In the genomic region with DNA sequence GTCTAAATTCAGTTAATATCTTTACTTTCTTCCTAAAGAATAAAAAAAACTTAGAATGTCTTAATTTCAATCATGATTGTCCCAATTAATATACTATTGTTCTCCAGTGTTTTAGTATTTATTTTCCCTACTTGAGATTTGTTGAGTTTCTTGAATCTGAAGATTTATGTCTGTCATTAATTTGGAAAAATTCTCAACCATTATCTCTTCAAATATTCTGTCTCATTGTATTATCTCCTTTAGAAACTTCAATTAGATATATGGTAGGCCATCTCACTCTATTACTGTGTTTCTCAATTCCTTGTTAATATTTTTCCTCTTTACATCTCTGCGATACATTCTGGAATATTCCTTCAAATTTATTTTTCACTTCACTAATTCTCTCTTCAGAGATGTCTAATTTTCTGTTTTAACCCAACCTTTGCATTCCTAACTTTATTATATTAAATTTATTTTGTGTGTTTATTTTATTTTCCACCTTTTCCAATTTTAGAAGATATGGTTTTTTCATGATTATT, we compare ENCODE assay signal across 31 cellular contexts.
"Had no signal": no experiment of that assay in that cellular context is flagged by ENCODE, and none has a peak within 500 bp of the region (broad histone marks: within the 10 kb centered on the region; RNA-seq: fewer than 3 reads in every experiment).

No MANE protein-coding gene starts in this region.

- H3K27ac ChIP-seq: adrenal gland, ascending aorta, cardiac muscle cell, VCaP had no signal

- DNase-seq: activated B cell treated with CpG ODN at 0.5 μM for 24 hours; activated CD4-positive, alpha-beta memory T cell treated with anti-CD3 and anti-CD28 coated beads for 36 hours; activated CD4-positive, alpha-beta T cell treated with anti-CD3 and anti-CD28 coated beads for 4 hours; activated CD4-positive, alpha-beta T cell treated with anti-CD3 and anti-CD28 coated beads, Interleukin-2, amount 10 ng/mL, durations not matched to agents 24 days and 14 days; activated CD4-positive, alpha-beta T cell treated with anti-CD3 and anti-CD28 coated beads, Interleukin-2, amount 50 U/mL, for 1 hour; activated CD4-positive, alpha-beta T cell treated with anti-CD3 and anti-CD28 coated beads, Interleukin-2, amount 50 U/mL, for 4 hours; activated CD4-positive, CD25-positive, alpha-beta regulatory T cell treated with anti-CD3 and anti-CD28 coated beads, Interleukin-2, amount 50 U/mL, for 72 hours; activated CD8-positive, alpha-beta memory T cell treated with anti-CD3 and anti-CD28 coated beads, Interleukin-2, amount 50 U/mL, for 4 hours; activated CD8-positive, alpha-beta T cell treated with anti-CD3 and anti-CD28 coated beads for 36 hours; activated effector memory CD4-positive, alpha-beta T cell treated with anti-CD3 and anti-CD28 coated beads, Interleukin-2, amount 50 U/mL, for 16 hours; activated gamma-delta T cell treated with Interleukin-2 at 50 U/mL for 16 hours; activated naive CD4-positive, alpha-beta T cell; activated naive CD4-positive, alpha-beta T cell treated with anti-CD3 and anti-CD28 coated beads for 36 hours; activated naive CD4-positive, alpha-beta T cell treated with anti-CD3 and anti-CD28 coated beads, Interleukin-2, amount 50 U/mL, for 16 hours; activated naive CD8-positive, alpha-beta T cell treated with anti-CD3 and anti-CD28 coated beads for 36 hours; activated T-cell treated with anti-CD3 and anti-CD28 coated beads for 4 hours; activated T-cell treated with anti-CD3 and anti-CD28 coated beads, Interleukin-2, amount 50 U/mL, for 1 hour; activated T-cell treated with anti-CD3 and anti-CD28 coated beads, Interleukin-2, amount 50 U/mL, for 4 hours; activated T-cell treated with anti-CD3 and anti-CD28 coated beads, Interleukin-2, amount 50 U/mL, for 72 hours; adrenal gland; amniotic stem cell; caudate nucleus; cerebellar nuclear complex; T-helper 2 cell; T-helper 9 cell had no signal

- H3K36me3 ChIP-seq: adrenal gland, ascending aorta, cardiac muscle cell had no signal

- H3K9me3 ChIP-seq: adrenal gland had no signal

- H3K4me1 ChIP-seq: adrenal gland, ascending aorta had no signal

- H3K27me3 ChIP-seq: ascending aorta, cardiac muscle cell had no signal

- FAIRE-seq: bronchial epithelial cell had no signal

- ATAC-seq: activated CD8-positive, alpha-beta T cell treated with anti-CD3 and anti-CD28 coated beads for 36 hours; activated naive CD4-positive, alpha-beta T cell treated with anti-CD3 and anti-CD28 coated beads, Interleukin-2, amount 50 U/mL, for 72 hours; activated T-cell treated with anti-CD3 and anti-CD28 coated beads, Interleukin-2, amount 50 U/mL, for 4 hours; activated T-cell treated with anti-CD3 and anti-CD28 coated beads, Interleukin-2, amount 50 U/mL, for 72 hours; activated T-helper 17 cell treated with anti-CD3 and anti-CD28 coated beads, Interleukin-2, amount 50 U/mL, for 72 hours had no signal

- H3K4me3 ChIP-seq: adrenal gland, ascending aorta, cardiac muscle cell had no signal
